ENCODE assay signal across 19 cellular contexts in genomic region chr22:47380692-47381091, GRCh38.
DNase-seq lines count a peak whose midpoint lies in the region; ATAC-seq, FAIRE-seq and TF ChIP-seq lines count a peak whose summit lies in the region.
"Had no signal": no experiment of that assay in that cellular context is flagged by ENCODE, and none has a peak within 500 bp of the region (broad histone marks: within the 10 kb centered on the region; RNA-seq: fewer than 3 reads in every experiment).

No MANE protein-coding gene starts in this region.

- H3K9ac ChIP-seq in kidney (ENCODE audit: low read length in 2 of 2), result no peak overlapping the region

- H3K4me3 ChIP-seq in kidney (ENCODE audit: low read length in 2 of 2) (no peak overlapping the region), tibial artery (no peak overlapping the region), MG63 (no peak overlapping the region)
- H3K4me3 ChIP-seq: A549 had no signal

- no peak for TF ChIP-seq CTCF in kidney (IDR thresholded peaks at IDR 0.05; ENCODE audit: borderline replicate concordance, extremely low read depth, insufficient read depth)
- no peak for TF ChIP-seq CTCF in tibial artery (IDR thresholded peaks at IDR 0.05)

- H3K27ac ChIP-seq in kidney (ENCODE audit: low read depth in 2 of 2, low read length in 2 of 2), result no peak overlapping the region
- no peak overlapping the region for H3K27ac ChIP-seq in tibial artery
- H3K27ac ChIP-seq: 22Rv1, A549, C4-2B had no signal

- intact Hi-C loops in kidney (cut with DNase I) (no loop called here), posterior vena cava (cut with DNase I) (no loop called here), tibial artery (cut with DNase I; ENCODE audit: low total_unique reads) (no loop called here)

- H3K9me3 ChIP-seq in kidney (ENCODE audit: control insufficient read depth in 1 of 2, low read length in 2 of 2) (no peaks in the 10 kb centered on the region), tibial artery (no peaks in the 10 kb centered on the region), MG63 (no peaks in the 10 kb centered on the region)
- H3K9me3 ChIP-seq: A549 had no signal

- H3K27me3 ChIP-seq in tibial artery, result peaks cover 0 to 3% of the 10 kb centered on the region in 2 donors
- H3K27me3 ChIP-seq in MG63, result no peaks in the 10 kb centered on the region; the same call in 1 of the 2 replicates

- H3K36me3 ChIP-seq in kidney (ENCODE audit: control insufficient read depth in 1 of 2, insufficient read depth in 2 of 2, low read length in 2 of 2) (no peaks in the 10 kb centered on the region), tibial artery (no peaks in the 10 kb centered on the region), MG63 (no peaks in the 10 kb centered on the region)

- ATAC-seq in HG02588 (IDR thresholded peaks at IDR 0.05; ENCODE audit: unreplicated experiment), result no peak
- ATAC-seq: A549, HepG2 had no signal

- peak; percentile 5 for DNase-seq in activated CD8-positive, alpha-beta memory T cell treated with anti-CD3 and anti-CD28 coated beads, Interleukin-2, amount 50 U/mL, for 4 hours
- DNase-seq in activated CD8-positive, alpha-beta memory T cell treated with anti-CD3 and anti-CD28 coated beads for 24 hours, result no peak
- DNase-seq in kidney, result peak; percentile 50
- DNase-seq in posterior vena cava (ENCODE audit: low spot score), result peak; percentile 53
- peak; percentile 6 for DNase-seq in tibial artery
- no peak for DNase-seq in MG63
- no peak for DNase-seq in NCI-H2081 treated with DMSO at 0.1 percent for 48 hours (lab: John Stamatoyannopoulos, UW)
- DNase-seq: AML-193; Calu3; CD4-positive, alpha-beta memory T cell; DMS79 treated with DMSO at 0.1 percent for 48 hours; GF-D8; H9 had no signal

- no peak for FAIRE-seq in kidney (lab: Jason Lieb, UNC)
- FAIRE-seq: A549, H1, HepG2 had no signal

- no peaks in the 10 kb centered on the region for H3K4me1 ChIP-seq in kidney (ENCODE audit: control insufficient read depth in 1 of 2, insufficient read depth in 1 of 2, low read depth in 1 of 2, low read length in 2 of 2)
- H3K4me1 ChIP-seq in tibial artery, result no peaks in the 10 kb centered on the region
- H3K4me1 ChIP-seq: A549 had no signal

Comparison
In these comparisons a context has a peak if more than half of its experiments do, and no peak if none do; other contexts are left out.
1. DNase-seq: peak in activated CD8-positive, alpha-beta memory T cell treated with anti-CD3 and anti-CD28 coated beads, Interleukin-2, amount 50 U/mL, for 4 hours (single experiment), kidney (single experiment), posterior vena cava (single experiment) and tibial artery (2 of 2); none in activated CD8-positive, alpha-beta memory T cell treated with anti-CD3 and anti-CD28 coated beads for 24 hours (single experiment), MG63 (single experiment) and NCI-H2081 treated with DMSO at 0.1 percent for 48 hours (single experiment).